8 cellular contexts compared by ENCODE assay signal in genomic region chr10:102505462-102506115, GRCh38. TPM values are rescaled to one million over a fixed set of nuclear protein-coding genes. Genes with fewer than 3 reads are reported as not detected.
A peak's percentile ranks its signal among the peaks of the same experiment; 100 is the strongest.
DNase-seq lines count a peak whose midpoint lies in the region; ATAC-seq and TF ChIP-seq lines count a peak whose summit lies in the region.

No MANE protein-coding gene starts in this region.

- H3K4me3 Mint-ChIP-seq in brain (peak overlapping the region in 3 of 5 experiments; percentile 62 to 99 (median 81)), mesothelial cell of epicardium (no peak overlapping the region)

- POLR2A ChIA-PET in AG04449 (lab: Yijun Ruan, JAX), result interaction anchor here (1.3 to 2.1 kb wide), 2 partner anchors 12 to 78 kb away, joined by 4 to 8 read pairs; no protein-coding TSS in a partner anchor

- peaks cover 55% of the 10 kb centered on the region for H3K79me2 ChIP-seq in Karpas-422 (ENCODE audit: low read length)

- peaks cover 10% of the 10 kb centered on the region for H3K36me3 Mint-ChIP-seq in brain
- H3K36me3 Mint-ChIP-seq in mesothelial cell of epicardium, result peaks cover 9% of the 10 kb centered on the region

- CTCF ChIA-PET in AG04449 (lab: Yijun Ruan, JAX), result interaction anchor here (0.7 to 12.2 kb wide), 13 partner anchors 11 to 336 kb away, joined by 3 to 300 read pairs (median 4); partner anchors contain the start of gene TRIM8

- H4K20me1 ChIP-seq in Karpas-422 (ENCODE audit: insufficient read depth, low read depth, low read length), result peaks cover 8% of the 10 kb centered on the region; the same call in 1 of the 2 replicates

- H3K4me1 ChIP-seq in Karpas-422 (ENCODE audit: low read length), result peaks cover 26% of the 10 kb centered on the region

- H3K9me3 ChIP-seq in Karpas-422 (ENCODE audit: low read length), result no peaks in the 10 kb centered on the region

- H3K4me3 ChIP-seq in AG04449 (ENCODE audit: low read depth, low read length), result peak overlapping the region; percentile 96
- H3K4me3 ChIP-seq in Karpas-422 (ENCODE audit: low read length), result peak overlapping the region; percentile 97; the same call in 1 of the 2 replicates

- no peak for DNase-seq in AG04449 (ENCODE audit: low read depth, low spot score)
- DNase-seq in Karpas-422, result no peak
- no peak for DNase-seq in mesothelial cell of epicardium (ENCODE audit: low spot score in 2 of 2, unreplicated experiment in 2 of 2)
- DNase-seq in DMS 273 (lab: John Stamatoyannopoulos, UW; ENCODE audit: unreplicated experiment), result no peak
- DNase-seq in NCI-H1436 (lab: John Stamatoyannopoulos, UW), result no peak
- no peak for DNase-seq in GM03348 (ENCODE audit: low spot score)

- no peaks in the 10 kb centered on the region for H3K9me2 ChIP-seq in Karpas-422 (replicated peaks; ENCODE audit: insufficient read depth, low read length)

- H3K9ac ChIP-seq in Karpas-422 (ENCODE audit: low read length), result peak overlapping the region; percentile 92

- H3K4me1 Mint-ChIP-seq in brain (peaks cover 41% of the 10 kb centered on the region), mesothelial cell of epicardium (peaks cover 21% of the 10 kb centered on the region)

- H3K4me2 ChIP-seq in Karpas-422 (ENCODE audit: low read depth, low read length, poor library complexity, severe bottlenecking), result peak overlapping the region; percentile 95

- no peaks in the 10 kb centered on the region for H3K27me3 ChIP-seq in Karpas-422 (ENCODE audit: low read length)

- peak overlapping the region; percentile 58; the same call in 1 of the 2 replicates for H3K27ac ChIP-seq in Karpas-422 (ENCODE audit: low read length)

- peaks cover 8% of the 10 kb centered on the region; the same call in 1 of the 2 replicates for H3K36me3 ChIP-seq in Karpas-422 (ENCODE audit: insufficient read depth, low read length)

- H3K27me3 Mint-ChIP-seq in brain (peaks cover 4% of the 10 kb centered on the region), mesothelial cell of epicardium (ENCODE audit: low read depth) (no peaks in the 10 kb centered on the region)

- TF ChIP-seq CTCF in AG04449 (IDR thresholded peaks at IDR 0.05; ENCODE audit: insufficient read depth, low read length, missing control alignments) (no peak), brain (conservative IDR thresholded peaks at IDR 0.05) (no peak), mesothelial cell of epicardium (IDR thresholded peaks at IDR 0.05; ENCODE audit: unreplicated experiment) (no peak)

- H3K27ac Mint-ChIP-seq in brain (peak overlapping the region in 4 of 5 experiments; percentile 27 to 90 (median 52)), mesothelial cell of epicardium (peak overlapping the region; percentile 93)

- H3K9me3 Mint-ChIP-seq in brain, result no peaks in the 10 kb centered on the region
- H3K9me3 Mint-ChIP-seq in mesothelial cell of epicardium, result no peaks in the 10 kb centered on the region

- no peak overlapping the region for H2AFZ ChIP-seq in Karpas-422 (ENCODE audit: low read length)

- no peak for ATAC-seq in HG03097 (IDR thresholded peaks at IDR 0.05; ENCODE audit: low FRiP score, unreplicated experiment)

RNA-seq across cellular contexts. Expression of gene SUFU, which starts 1.8 kb away (rescaled TPM):
- total RNA-seq in Karpas-422 (2014; rRNA removed; shearing (Covaris generic); ENCODE audit: low replicate concordance), result 5.9 and 9.2 TPM in 2 replicates
- 14.5 TPM for polyA plus RNA-seq in brain (ENCODE audit: insufficient read depth, low read depth, low replicate concordance)
- 32.4 to 33.4 TPM (median 32.7 TPM) in 3 replicates for total RNA-seq in mesothelial cell of epicardium

RNA-seq across cellular contexts. Expression of gene ACTR1A, which starts 3.1 kb away (rescaled TPM):
- total RNA-seq in Karpas-422 (2014; rRNA removed; shearing (Covaris generic); ENCODE audit: low replicate concordance), result 69.8 and 83.7 TPM in 2 replicates
- polyA plus RNA-seq in brain (ENCODE audit: insufficient read depth, low read depth, low replicate concordance), result 195 TPM
- total RNA-seq in mesothelial cell of epicardium, result 91.5 to 93.6 TPM (median 91.7 TPM) in 3 replicates

RNA-seq across cellular contexts. Expression of gene C10orf95, which starts 54.2 kb away (rescaled TPM):
- 0.78 TPM in 1 of 2 replicates, not detected in the other for total RNA-seq in Karpas-422 (2014; rRNA removed; shearing (Covaris generic); ENCODE audit: low replicate concordance)
- polyA plus RNA-seq in brain (ENCODE audit: insufficient read depth, low read depth, low replicate concordance), result 0.53 TPM
- total RNA-seq in mesothelial cell of epicardium, result not detected in 3 replicates
